ENCODE assay signal across 1 cellular context in genomic region chr6:63565727-63566625, GRCh38.
TF ChIP-seq lines count a peak whose summit lies in the region.

No MANE protein-coding gene starts in this region.

TF ChIP-seq in HepG2, 621 proteins besides CTCF, POLR2A, EP300 and RAD21 (continued from another document and continues in another):
- no peak for TF ChIP-seq KLF6 (CRISPR knock-in tag; IDR thresholded peaks at IDR 0.05)
- TF ChIP-seq ZNF207 (IDR thresholded peaks at IDR 0.05; ENCODE audit: borderline replicate concordance) = no peak
- 0 out of 2 replicates have a peak, but pooled peaks have one; percentile 14 for TF ChIP-seq POLR2AphosphoS2 (IDR thresholded peaks at IDR 0.05; ENCODE audit: low read depth, low read length)
- TF ChIP-seq BRCA1 (CRISPR knock-in tag; IDR thresholded peaks at IDR 0.05) = no peak
- no peak for TF ChIP-seq HMGXB3 (CRISPR knock-in tag; IDR thresholded peaks at IDR 0.05; ENCODE audit: borderline replicate concordance)
- TF ChIP-seq NCOA5 (CRISPR knock-in tag; IDR thresholded peaks at IDR 0.05) = no peak
- no peak for TF ChIP-seq SMAD1 (CRISPR knock-in tag; IDR thresholded peaks at IDR 0.05; ENCODE audit: borderline replicate concordance, low read depth)
- TF ChIP-seq KMT2B (CRISPR knock-in tag; IDR thresholded peaks at IDR 0.05) = no peak
- no peak for TF ChIP-seq CREB1 (IDR thresholded peaks at IDR 0.05)
- TF ChIP-seq CREB1 (CRISPR knock-in tag; IDR thresholded peaks at IDR 0.05) = no peak; the same call in 1 of the 2 replicates
- TF ChIP-seq ZBTB7B (CRISPR knock-in tag; IDR thresholded peaks at IDR 0.05) = no peak
- TF ChIP-seq ZBTB26 (CRISPR knock-in tag; IDR thresholded peaks at IDR 0.05; ENCODE audit: borderline replicate concordance) = no peak
- TF ChIP-seq KAT7 (CRISPR knock-in tag; IDR thresholded peaks at IDR 0.05; ENCODE audit: borderline replicate concordance) = no peak
- TF ChIP-seq NCOA1 (CRISPR knock-in tag; IDR thresholded peaks at IDR 0.05) = no peak
- no peak for TF ChIP-seq PLRG1 (conservative IDR thresholded peaks at IDR 0.05)
- no peak for TF ChIP-seq SCMH1 (CRISPR knock-in tag; IDR thresholded peaks at IDR 0.05; ENCODE audit: borderline replicate concordance)
- TF ChIP-seq SIN3A (IDR thresholded peaks at IDR 0.05; ENCODE audit: borderline replicate concordance, low read depth, low read length) = no peak
- no peak for TF ChIP-seq POGK (CRISPR knock-in tag; conservative IDR thresholded peaks at IDR 0.05)
- TF ChIP-seq SNAPC2 (CRISPR knock-in tag; IDR thresholded peaks at IDR 0.05) = 0 out of 2 replicates have a peak, but pooled peaks have one; percentile 37
- TF ChIP-seq FOXM1 (CRISPR knock-in tag; IDR thresholded peaks at IDR 0.05) = no peak
- TF ChIP-seq ZNF503 (CRISPR knock-in tag; IDR thresholded peaks at IDR 0.05) = 0 out of 2 replicates have a peak, but pooled peaks have one; percentile 2
- no peak for TF ChIP-seq ZNF775 (CRISPR knock-in tag; IDR thresholded peaks at IDR 0.05; ENCODE audit: borderline replicate concordance)
- no peak for TF ChIP-seq HMG20B (CRISPR knock-in tag; conservative IDR thresholded peaks at IDR 0.05)
- peak; percentile 50; the same call in 1 of the 2 replicates for TF ChIP-seq ZBTB39 (CRISPR knock-in tag; IDR thresholded peaks at IDR 0.05)
- no peak for TF ChIP-seq ZNF329 (CRISPR knock-in tag; IDR thresholded peaks at IDR 0.05; ENCODE audit: low read depth)
- no peak for TF ChIP-seq PCBP1 (IDR thresholded peaks at IDR 0.05; ENCODE audit: borderline replicate concordance, low read depth, low read length)
- TF ChIP-seq RBM22 (optimal IDR thresholded peaks at IDR 0.05; ENCODE audit: low read length) = peak; percentile 68
- no peak for TF ChIP-seq ZBTB37 (CRISPR knock-in tag; IDR thresholded peaks at IDR 0.05)
- TF ChIP-seq ZNF879 (CRISPR knock-in tag; IDR thresholded peaks at IDR 0.05) = no peak
- TF ChIP-seq EEA1 (CRISPR knock-in tag; IDR thresholded peaks at IDR 0.05; ENCODE audit: borderline replicate concordance) = no peak
- no peak for TF ChIP-seq ZNF644 (CRISPR knock-in tag; IDR thresholded peaks at IDR 0.05; ENCODE audit: low read depth)
- no peak for TF ChIP-seq RFX5 (IDR thresholded peaks at IDR 0.05; ENCODE audit: low read depth, low read length)
- TF ChIP-seq DPF2 (CRISPR knock-in tag; IDR thresholded peaks at IDR 0.05; ENCODE audit: borderline replicate concordance, low read depth) = no peak
- TF ChIP-seq HNF1B (CRISPR knock-in tag; IDR thresholded peaks at IDR 0.05) = no peak
- no peak for TF ChIP-seq PHF8 (CRISPR knock-in tag; IDR thresholded peaks at IDR 0.05)
- TF ChIP-seq SKIL (CRISPR knock-in tag; IDR thresholded peaks at IDR 0.05; ENCODE audit: borderline replicate concordance) = no peak
- TF ChIP-seq NFRKB (IDR thresholded peaks at IDR 0.05) = no peak
- TF ChIP-seq HNRNPH1 (optimal IDR thresholded peaks at IDR 0.05; ENCODE audit: low read depth, low read length) = no peak
- 0 out of 2 replicates have a peak, but pooled peaks have one; percentile 56 for TF ChIP-seq ZNF414 (CRISPR knock-in tag; IDR thresholded peaks at IDR 0.05)
- TF ChIP-seq BCL3 (CRISPR knock-in tag; IDR thresholded peaks at IDR 0.05) = no peak
- no peak for TF ChIP-seq GLMP (CRISPR knock-in tag; IDR thresholded peaks at IDR 0.05; ENCODE audit: borderline replicate concordance)
